In genomic region chr13:30359999-30360398, GRCh38 we compare ENCODE assay signal across 28 cellular contexts.
"Had no signal": no experiment of that assay in that cellular context is flagged by ENCODE, and none has a peak within 500 bp of the region (broad histone marks: within the 10 kb centered on the region; RNA-seq: fewer than 3 reads in every experiment).

No MANE protein-coding gene starts in this region.

- H3K9me3 ChIP-seq: colonic mucosa, esophagus muscularis mucosa, gastroesophageal sphincter, heart left ventricle, left ventricle myocardium inferior, lower lobe of right lung, ovary, psoas muscle, sigmoid colon, spleen, thyroid gland had no signal

- H3K9me3 Mint-ChIP-seq: natural killer cell; stimulated activated naive CD8-positive, alpha-beta T cell treated with anti-CD3 and anti-CD28 coated beads, Interleukin-15, amount 100 ng/mL, for 72 hours had no signal

- H3K4me3 ChIP-seq: colonic mucosa, esophagus muscularis mucosa, gastroesophageal sphincter, heart left ventricle, left ventricle myocardium inferior, lower lobe of right lung, ovary, psoas muscle, sigmoid colon, spleen, thyroid gland had no signal

- H3K4me1 ChIP-seq: colonic mucosa, foreskin keratinocyte, gastroesophageal sphincter, lower lobe of right lung, psoas muscle, sigmoid colon had no signal

- H3K4me3 Mint-ChIP-seq: natural killer cell; stimulated activated naive CD8-positive, alpha-beta T cell treated with anti-CD3 and anti-CD28 coated beads, Interleukin-15, amount 100 ng/mL, for 72 hours had no signal

- DNase-seq: colonic mucosa; dermis blood vessel endothelial cell; effector memory CD4-positive, alpha-beta T cell; foreskin keratinocyte; hippocampal formation; left cardiac atrium; left ventricle myocardium inferior; lower lobe of right lung; natural killer cell; occipital lobe; ovary; posterior cingulate gyrus; psoas muscle; right cardiac atrium; sigmoid colon; spleen; stimulated activated CD4-positive, alpha-beta T cell treated with anti-CD3 and anti-CD28 coated beads, Interleukin-15, amount 100 ng/mL, for 24 hours; stimulated activated CD4-positive, alpha-beta T cell treated with anti-CD3 and anti-CD28 coated beads, Interleukin-2, amount 100 ng/mL, for 48 hours; stimulated activated CD8-positive, alpha-beta memory T cell treated with anti-CD3 and anti-CD28 coated beads, Interleukin-4, amount 100 ng/mL, for 48 hours; stimulated activated naive CD4-positive, alpha-beta T cell; stimulated activated naive CD8-positive, alpha-beta T cell treated with anti-CD3 and anti-CD28 coated beads, Interleukin-15, amount 100 ng/mL, for 72 hours; thyroid gland; trophoblast cell had no signal

- H3K27me3 Mint-ChIP-seq: stimulated activated naive CD8-positive, alpha-beta T cell treated with anti-CD3 and anti-CD28 coated beads, Interleukin-15, amount 100 ng/mL, for 72 hours had no signal

- H3K36me3 ChIP-seq: colonic mucosa, esophagus muscularis mucosa, gastroesophageal sphincter, heart left ventricle, left ventricle myocardium inferior, lower lobe of right lung, ovary, sigmoid colon, thyroid gland had no signal

- ATAC-seq: foreskin keratinocyte; gastroesophageal sphincter; natural killer cell; psoas muscle; stimulated activated naive CD8-positive, alpha-beta T cell treated with anti-CD3 and anti-CD28 coated beads, Interleukin-15, amount 100 ng/mL, for 72 hours had no signal

- H3K27ac ChIP-seq: colonic mucosa, esophagus muscularis mucosa, foreskin keratinocyte, gastroesophageal sphincter, heart left ventricle, left ventricle myocardium inferior, lower lobe of right lung, ovary, psoas muscle, sigmoid colon, spleen, thyroid gland had no signal

- H3K27ac Mint-ChIP-seq: natural killer cell had no signal

- FAIRE-seq: endothelial cell of umbilical vein, islet of Langerhans had no signal

- H3K27me3 ChIP-seq: colonic mucosa, esophagus muscularis mucosa, foreskin keratinocyte, gastroesophageal sphincter, heart left ventricle, ovary, sigmoid colon, spleen, thyroid gland had no signal
